Comparison of ENCODE assay signal across 11 cellular contexts in the genomic region with DNA sequence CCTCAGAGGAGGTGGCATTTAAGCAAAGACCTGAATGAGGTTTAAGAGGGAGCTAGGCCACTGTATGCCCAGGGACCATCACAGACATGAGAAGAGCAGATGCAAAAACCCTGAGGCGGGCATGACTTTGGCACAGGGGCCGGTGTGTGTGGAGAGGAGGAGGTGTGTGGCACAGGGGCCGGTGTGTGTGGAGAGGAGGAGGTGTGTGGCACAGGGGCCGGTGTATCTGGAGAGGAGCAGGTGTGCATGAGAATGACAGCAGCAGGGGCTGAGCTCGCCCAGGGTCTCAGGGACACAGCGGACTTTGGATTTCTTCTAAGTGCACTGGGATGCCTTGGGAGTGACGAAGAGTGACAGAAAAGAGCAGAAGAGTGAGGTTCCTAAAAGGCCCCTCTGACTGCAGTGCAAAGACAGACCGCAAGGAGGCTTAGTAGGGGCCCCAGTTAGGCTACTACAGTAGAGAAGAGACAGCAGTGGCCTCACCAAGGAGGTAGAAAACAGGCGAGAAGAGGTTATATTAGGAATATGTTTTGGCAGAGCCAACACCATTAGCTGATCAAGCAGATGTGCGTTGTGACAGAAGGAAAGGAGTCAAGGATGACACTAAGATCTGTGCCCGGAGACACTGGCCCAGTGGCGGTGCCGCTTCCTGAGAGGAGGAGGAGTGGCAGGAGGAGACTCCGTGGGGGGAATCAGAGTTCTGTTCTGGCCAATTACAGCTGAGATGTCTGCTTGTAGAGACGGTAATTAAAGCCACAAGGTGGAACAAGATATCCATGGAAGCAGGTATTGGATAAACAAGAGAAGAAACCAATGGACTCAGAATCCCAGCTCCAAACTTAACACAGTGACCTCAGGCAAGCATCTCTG. TPM values are rescaled to one million over a fixed set of nuclear protein-coding genes. Genes with fewer than 3 reads are reported as not detected.
DNase-seq lines count a peak whose midpoint lies in the region; ATAC-seq and TF ChIP-seq lines count a peak whose summit lies in the region.
"Had no signal": no experiment of that assay in that cellular context is flagged by ENCODE, and none has a peak within 500 bp of the region (broad histone marks: within the 10 kb centered on the region; RNA-seq: fewer than 3 reads in every experiment).

No MANE protein-coding gene starts in this region.

- H3K36me3 Mint-ChIP-seq in activated T-helper 1 cell treated with anti-CD3 and anti-CD28 coated beads, Interleukin-12 subunit alpha, Interleukin-12 subunit beta, Interleukin-2, Interleukin-4 antibody, amounts not matched to agents 30 ng/mL and 10 ng/mL and 1 ng/mL, durations not matched to agents 14 hours and 24 hours and 36 hours (ENCODE audit: low read depth) = peaks cover 44% of the 10 kb centered on the region

- 79% methylated on average over 15 of the region's 15 CpGs for WGBS in hepatocyte (ENCODE audit: low lambda C conversion rate, missing lambda C conversion rate)

- H3K9me2 ChIP-seq in DOHH2 (replicated peaks; ENCODE audit: control insufficient read depth, low read length) (no peaks in the 10 kb centered on the region), hepatocyte (replicated peaks; ENCODE audit: insufficient read depth) (no peaks in the 10 kb centered on the region)

- no peaks in the 10 kb centered on the region for H3K9me3 ChIP-seq in DOHH2 (ENCODE audit: control insufficient read depth, insufficient read depth, low read length)
- H3K9me3 ChIP-seq in hepatocyte (ENCODE audit: low read depth) = no peaks in the 10 kb centered on the region

- H3K36me3 ChIP-seq in DOHH2 (ENCODE audit: control insufficient read depth, low read length) (peaks cover 24% of the 10 kb centered on the region), hepatocyte (replicated peaks; ENCODE audit: insufficient read depth, low read depth) (no peaks in the 10 kb centered on the region)

- H4K20me1 ChIP-seq in DOHH2 (ENCODE audit: control insufficient read depth, insufficient read depth, low read depth, low read length) (peaks cover 6% of the 10 kb centered on the region; the same call in 1 of the 2 replicates), hepatocyte (ENCODE audit: insufficient read depth, poor library complexity, severe bottlenecking) (peaks cover 6% of the 10 kb centered on the region)

- peaks cover 64% of the 10 kb centered on the region for H3K79me2 ChIP-seq in DOHH2 (ENCODE audit: control insufficient read depth, low read length)
- peaks cover 80% of the 10 kb centered on the region for H3K79me2 ChIP-seq in hepatocyte

- H3K4me2 ChIP-seq in DOHH2 (ENCODE audit: low read length) (no peak overlapping the region), hepatocyte (no peak overlapping the region)

- DNase-seq in activated T-helper 1 cell treated with anti-CD3 and anti-CD28 coated beads, Interleukin-12 subunit alpha, Interleukin-12 subunit beta, Interleukin-2, Interleukin-4 antibody, amounts not matched to agents 30 ng/mL and 10 ng/mL and 1 ng/mL, durations not matched to agents 14 hours and 24 hours and 36 hours (ENCODE audit: low spot score) = no peak
- DNase-seq in hepatocyte (ENCODE audit: low spot score) = no peak
- DNase-seq in stimulated activated CD8-positive, alpha-beta memory T cell treated with anti-CD3 and anti-CD28 coated beads, Interleukin-4, amount 100 ng/mL, for 48 hours = no peak
- DNase-seq: stimulated activated CD4-positive, alpha-beta T cell treated with anti-CD3 and anti-CD28 coated beads, Interleukin-4, amount 100 ng/mL, for 24 hours had no signal

- ATAC-seq in GM21515 (IDR thresholded peaks at IDR 0.05; ENCODE audit: unreplicated experiment) = no peak
- ATAC-seq in GM18907 (IDR thresholded peaks at IDR 0.05; ENCODE audit: unreplicated experiment) = no peak
- ATAC-seq in GM19452 (IDR thresholded peaks at IDR 0.05; ENCODE audit: unreplicated experiment) = no peak

- intact Hi-C loops in activated T-helper 1 cell treated with anti-CD3 and anti-CD28 coated beads, Interleukin-12 subunit alpha, Interleukin-12 subunit beta, Interleukin-2, Interleukin-4 antibody, amounts not matched to agents 30 ng/mL and 10 ng/mL and 1 ng/mL, durations not matched to agents 14 hours and 24 hours and 36 hours (cut with micrococcal nuclease) = no loop called here

- TF ChIP-seq CTCF in 22Rv1 (IDR thresholded peaks at IDR 0.05) (peak; percentile 25; the same call in 1 of the 2 replicates), DOHH2 (IDR thresholded peaks at IDR 0.05; ENCODE audit: low read depth, low read length, poor library complexity, severe bottlenecking) (peak; percentile 56), hepatocyte (IDR thresholded peaks at IDR 0.05; ENCODE audit: poor library complexity) (peak; percentile 11)

- no peak overlapping the region for H2AFZ ChIP-seq in hepatocyte

- H3K27ac ChIP-seq in 22Rv1 (no peak overlapping the region), DOHH2 (ENCODE audit: low read depth, low read length) (no peak overlapping the region), hepatocyte (no peak overlapping the region)

- no peaks in the 10 kb centered on the region for H3K4me1 ChIP-seq in DOHH2 (ENCODE audit: control insufficient read depth, low read length)
- no peaks in the 10 kb centered on the region for H3K4me1 ChIP-seq in hepatocyte (ENCODE audit: insufficient read depth)

- no peak overlapping the region for H3K4me3 Mint-ChIP-seq in activated T-helper 1 cell treated with anti-CD3 and anti-CD28 coated beads, Interleukin-12 subunit alpha, Interleukin-12 subunit beta, Interleukin-2, Interleukin-4 antibody, amounts not matched to agents 30 ng/mL and 10 ng/mL and 1 ng/mL, durations not matched to agents 14 hours and 24 hours and 36 hours

- H3K27me3 Mint-ChIP-seq in activated T-helper 1 cell treated with anti-CD3 and anti-CD28 coated beads, Interleukin-12 subunit alpha, Interleukin-12 subunit beta, Interleukin-2, Interleukin-4 antibody, amounts not matched to agents 30 ng/mL and 10 ng/mL and 1 ng/mL, durations not matched to agents 14 hours and 24 hours and 36 hours (ENCODE audit: insufficient read depth) = no peaks in the 10 kb centered on the region

- peaks cover 8% of the 10 kb centered on the region for H3F3A ChIP-seq in DOHH2 (ENCODE audit: control insufficient read depth, insufficient read depth)

- H3K27ac Mint-ChIP-seq in activated T-helper 1 cell treated with anti-CD3 and anti-CD28 coated beads, Interleukin-12 subunit alpha, Interleukin-12 subunit beta, Interleukin-2, Interleukin-4 antibody, amounts not matched to agents 30 ng/mL and 10 ng/mL and 1 ng/mL, durations not matched to agents 14 hours and 24 hours and 36 hours = peak overlapping the region; percentile 75

- no peaks in the 10 kb centered on the region for H3K9me3 Mint-ChIP-seq in activated T-helper 1 cell treated with anti-CD3 and anti-CD28 coated beads, Interleukin-12 subunit alpha, Interleukin-12 subunit beta, Interleukin-2, Interleukin-4 antibody, amounts not matched to agents 30 ng/mL and 10 ng/mL and 1 ng/mL, durations not matched to agents 14 hours and 24 hours and 36 hours

- no peaks in the 10 kb centered on the region for H3K27me3 ChIP-seq in DOHH2 (ENCODE audit: control insufficient read depth, low read length)
- H3K27me3 ChIP-seq in hepatocyte = no peaks in the 10 kb centered on the region

- peaks cover 85% of the 10 kb centered on the region for H3K4me1 Mint-ChIP-seq in activated T-helper 1 cell treated with anti-CD3 and anti-CD28 coated beads, Interleukin-12 subunit alpha, Interleukin-12 subunit beta, Interleukin-2, Interleukin-4 antibody, amounts not matched to agents 30 ng/mL and 10 ng/mL and 1 ng/mL, durations not matched to agents 14 hours and 24 hours and 36 hours (ENCODE audit: low read depth)

- H3K4me3 ChIP-seq in DOHH2 (ENCODE audit: low read length) = no peak overlapping the region
- H3K4me3 ChIP-seq in hepatocyte = no peak overlapping the region

RNA-seq across cellular contexts. Expression of a gene that starts 18.4 kb away (rescaled TPM):
- total RNA-seq in activated T-helper 1 cell treated with anti-CD3 and anti-CD28 coated beads, Interleukin-12 subunit alpha, Interleukin-12 subunit beta, Interleukin-2, Interleukin-4 antibody, amounts not matched to agents 30 ng/mL and 10 ng/mL and 1 ng/mL, durations not matched to agents 14 hours and 24 hours and 36 hours = 62.6 and 68.8 TPM in 2 replicates
- total RNA-seq in hepatocyte = 15.3 and 16.8 TPM in 2 replicates
- polyA plus RNA-seq in hepatocyte = 32.3 and 51.1 TPM in 2 replicates

RNA-seq across cellular contexts. Expression of a gene that starts 46.6 kb away (rescaled TPM):
- not detected in 2 replicates for total RNA-seq in activated T-helper 1 cell treated with anti-CD3 and anti-CD28 coated beads, Interleukin-12 subunit alpha, Interleukin-12 subunit beta, Interleukin-2, Interleukin-4 antibody, amounts not matched to agents 30 ng/mL and 10 ng/mL and 1 ng/mL, durations not matched to agents 14 hours and 24 hours and 36 hours
- total RNA-seq in hepatocyte = not detected in 2 replicates
- polyA plus RNA-seq in hepatocyte = not detected in 2 replicates
- total RNA-seq: aorta, urinary bladder had no signal
- polyA plus RNA-seq: aorta had no signal
